8 cellular contexts compared by ENCODE assay signal in genomic region chr2:166516712-166517303, GRCh38. TPM values are rescaled to one million over a fixed set of nuclear protein-coding genes. Genes with fewer than 3 reads are reported as not detected.
DNase-seq lines count a peak whose midpoint lies in the region; ATAC-seq and TF ChIP-seq lines count a peak whose summit lies in the region.

No MANE protein-coding gene starts in this region.

- no peaks in the 10 kb centered on the region for H3K4me1 ChIP-seq in upper lobe of left lung

- TF ChIP-seq CTCF in HFFc6 (IDR thresholded peaks at IDR 0.05) (peak; percentile 79), upper lobe of left lung (IDR thresholded peaks at IDR 0.05) (peak in 5 of 6 experiments; percentile 37 to 55 (median 44))

- ATAC-seq in upper lobe of left lung (ENCODE audit: low FRiP score in 2 of 2): peak in 1 of 2 donors; percentile 44
- ATAC-seq in HG03457 (IDR thresholded peaks at IDR 0.05; ENCODE audit: unreplicated experiment): no peak
- ATAC-seq in GM18498 (IDR thresholded peaks at IDR 0.05; ENCODE audit: unreplicated experiment): no peak
- no peak for ATAC-seq in GM21825 (IDR thresholded peaks at IDR 0.05; ENCODE audit: unreplicated experiment)

- no peaks in the 10 kb centered on the region for H3K36me3 ChIP-seq in upper lobe of left lung

- H3K36me3 Mint-ChIP-seq in HFFc6 (ENCODE audit: low read depth): no peaks in the 10 kb centered on the region

- no peaks in the 10 kb centered on the region for H3K4me1 Mint-ChIP-seq in HFFc6 (ENCODE audit: low read depth)

- no peak overlapping the region for H3K27ac Mint-ChIP-seq in HFFc6

- no peaks in the 10 kb centered on the region for H3K27me3 ChIP-seq in upper lobe of left lung

- no peaks in the 10 kb centered on the region for H3K9me3 ChIP-seq in upper lobe of left lung

- H3K4me3 ChIP-seq in upper lobe of left lung: no peak overlapping the region

- no peaks in the 10 kb centered on the region for H3K9me3 Mint-ChIP-seq in HFFc6

- TF ChIP-seq POLR2A in upper lobe of left lung (IDR thresholded peaks at IDR 0.05): no peak

- DNase-seq in COR-L47 (lab: John Stamatoyannopoulos, UW) (peak; percentile 47), HFFc6 (peak; percentile 10), SHP77 treated with DMSO at 0.1 percent for 48 hours (lab: John Stamatoyannopoulos, UW) (peak; percentile 52), head of caudate nucleus (peak in 34 of 42 donors; percentile 3 to 64 (median 36)), upper lobe of left lung (no peak)

- TF ChIP-seq EP300 in upper lobe of left lung (IDR thresholded peaks at IDR 0.05): no peak

- 3 to 10% methylated on average over 2 of the region's 2 CpGs for WGBS in upper lobe of left lung, 2 donors

- no peak overlapping the region for H3K27ac ChIP-seq in upper lobe of left lung

- intact Hi-C loops in head of caudate nucleus (cut with DNase I): no loop called here

- peaks cover 2% of the 10 kb centered on the region; the same call in 1 of the 2 replicates for H3K27me3 Mint-ChIP-seq in HFFc6 (ENCODE audit: insufficient read depth)

- no peak overlapping the region for H3K4me3 Mint-ChIP-seq in HFFc6

RNA-seq across cellular contexts. Expression of gene SCN7A, which starts 22.8 kb away (rescaled TPM):
- under 1 TPM in 2 of 6 experiments, not detected in 4; 0.02 to 0.05 TPM for total RNA-seq in HFFc6 (2021; fragmentation: NEBNext Ultra II Directional; extraction: Animal tissue kit (Norgen Biotek cat#: 25700))
- total RNA-seq in upper lobe of left lung: 10 to 100 TPM; 37.8 to 99.9 (median 60.0) TPM

Comparison
In these comparisons a context has a peak if more than half of its experiments do, and no peak if none do; other contexts are left out.
1. DNase-seq: peak in COR-L47 (single experiment), HFFc6 (single experiment), SHP77 treated with DMSO at 0.1 percent for 48 hours (single experiment) and head of caudate nucleus (34 of 42); none in upper lobe of left lung (0 of 2).
2. RNA of gene SCN7A, which starts 22.8 kb away (total RNA-seq): 37.8 to 99.9 TPM in upper lobe of left lung; 0.02 to 0.05 TPM in HFFc6; every median in the first group is over 10 times any median in the second.